Comparison of ENCODE assay signal across 1 cellular context in the genomic region with DNA sequence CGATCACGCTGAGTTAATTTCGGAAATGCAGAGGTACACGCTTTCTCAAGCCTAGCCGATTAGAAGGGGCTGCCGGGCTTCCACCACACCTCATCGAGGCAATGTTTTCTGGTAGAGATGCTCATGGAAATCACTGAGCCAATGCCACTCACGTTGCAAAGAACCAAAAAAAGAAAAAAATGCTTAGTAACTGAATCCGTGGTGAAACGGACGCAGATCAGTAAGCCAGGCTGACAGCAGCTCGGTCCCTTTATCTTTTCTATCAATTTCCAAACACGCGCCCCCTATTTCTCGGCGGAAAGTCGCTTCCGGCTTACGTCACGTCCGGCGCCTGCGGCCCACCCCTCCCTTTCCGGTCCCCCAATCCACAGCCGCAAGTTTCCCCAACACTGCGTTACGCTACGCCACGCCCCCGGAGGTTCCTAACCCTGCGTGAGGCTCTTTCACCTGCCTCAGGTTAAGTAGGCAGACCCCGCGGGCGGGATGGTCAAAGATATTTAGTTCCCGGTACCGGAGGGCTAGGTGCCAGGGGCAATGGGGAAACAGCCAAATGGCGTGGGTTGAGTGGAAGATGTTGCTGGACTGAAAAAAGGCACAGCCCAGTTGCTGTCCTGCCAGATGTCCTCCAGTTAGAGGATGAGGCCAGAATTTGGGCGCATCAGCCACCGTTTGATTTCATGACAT.
TF ChIP-seq lines count a peak whose summit lies in the region.

A gene with protein sequence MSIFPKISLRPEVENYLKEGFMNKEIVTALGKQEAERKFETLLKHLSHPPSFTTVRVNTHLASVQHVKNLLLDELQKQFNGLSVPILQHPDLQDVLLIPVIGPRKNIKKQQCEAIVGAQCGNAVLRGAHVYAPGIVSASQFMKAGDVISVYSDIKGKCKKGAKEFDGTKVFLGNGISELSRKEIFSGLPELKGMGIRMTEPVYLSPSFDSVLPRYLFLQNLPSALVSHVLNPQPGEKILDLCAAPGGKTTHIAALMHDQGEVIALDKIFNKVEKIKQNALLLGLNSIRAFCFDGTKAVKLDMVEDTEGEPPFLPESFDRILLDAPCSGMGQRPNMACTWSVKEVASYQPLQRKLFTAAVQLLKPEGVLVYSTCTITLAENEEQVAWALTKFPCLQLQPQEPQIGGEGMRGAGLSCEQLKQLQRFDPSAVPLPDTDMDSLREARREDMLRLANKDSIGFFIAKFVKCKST (minus strand): TSS at position 264 of the 684 bp plus-strand sequence. CDS start 384 bp downstream, outside the sequence.

TF ChIP-seq in IMR-90, 13 proteins besides CTCF, POLR2A, EP300 and RAD21:
- TF ChIP-seq, protein P1, sequence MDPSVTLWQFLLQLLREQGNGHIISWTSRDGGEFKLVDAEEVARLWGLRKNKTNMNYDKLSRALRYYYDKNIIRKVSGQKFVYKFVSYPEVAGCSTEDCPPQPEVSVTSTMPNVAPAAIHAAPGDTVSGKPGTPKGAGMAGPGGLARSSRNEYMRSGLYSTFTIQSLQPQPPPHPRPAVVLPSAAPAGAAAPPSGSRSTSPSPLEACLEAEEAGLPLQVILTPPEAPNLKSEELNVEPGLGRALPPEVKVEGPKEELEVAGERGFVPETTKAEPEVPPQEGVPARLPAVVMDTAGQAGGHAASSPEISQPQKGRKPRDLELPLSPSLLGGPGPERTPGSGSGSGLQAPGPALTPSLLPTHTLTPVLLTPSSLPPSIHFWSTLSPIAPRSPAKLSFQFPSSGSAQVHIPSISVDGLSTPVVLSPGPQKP (IDR thresholded peaks at IDR 0.05; ENCODE audit: borderline replicate concordance, low read depth, low read length), result no peak
- no peak for TF ChIP-seq CHD1 (IDR thresholded peaks at IDR 0.05; ENCODE audit: low read depth, low read length)
- peak; percentile 89 for TF ChIP-seq MXI1 (IDR thresholded peaks at IDR 0.05; ENCODE audit: borderline replicate concordance, low read depth, low read length)
- no peak for TF ChIP-seq RCOR1 (IDR thresholded peaks at IDR 0.05; ENCODE audit: insufficient replicate concordance, low read length)
- no peak for TF ChIP-seq SMC3 (IDR thresholded peaks at IDR 0.05; ENCODE audit: low read depth, low read length)
- peak; percentile 83; the same call in 1 of the 2 replicates for TF ChIP-seq MAZ (IDR thresholded peaks at IDR 0.05; ENCODE audit: borderline replicate concordance, low read depth, low read length)
- TF ChIP-seq CEBPB (IDR thresholded peaks at IDR 0.05; ENCODE audit: low read depth, low read length), result 0 out of 2 replicates have a peak, but pooled peaks have one; percentile 23
- no peak for TF ChIP-seq USF2 (IDR thresholded peaks at IDR 0.05; ENCODE audit: low read depth, low read length)
